Comparison of ENCODE assay signal across 17 cellular contexts in the genomic region with DNA sequence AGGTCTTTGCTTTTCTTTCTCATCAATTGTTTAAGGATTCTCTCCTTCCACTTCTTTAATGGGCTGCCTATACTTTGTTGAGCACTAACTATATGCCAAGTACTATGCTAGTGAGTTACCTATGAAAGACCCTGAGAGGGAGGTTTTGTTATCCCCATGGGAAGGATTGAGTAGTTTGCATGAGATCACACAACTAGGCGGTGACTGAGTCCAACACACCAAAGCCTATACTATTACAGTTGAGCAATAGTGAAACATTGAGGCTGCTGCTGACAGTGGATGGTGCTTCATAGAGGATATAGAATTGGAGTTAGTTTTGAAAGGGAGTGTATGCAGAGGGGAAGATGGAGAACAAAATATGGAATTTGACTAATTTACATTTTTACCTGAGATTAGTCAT.
DNase-seq lines count a peak whose midpoint lies in the region; ATAC-seq lines count a peak whose summit lies in the region.
"Had no signal": no experiment of that assay in that cellular context is flagged by ENCODE, and none has a peak within 500 bp of the region (broad histone marks: within the 10 kb centered on the region; RNA-seq: fewer than 3 reads in every experiment).

No MANE protein-coding gene starts in this region.

- peak; percentile 37 for ATAC-seq in GM18511 (IDR thresholded peaks at IDR 0.05; ENCODE audit: unreplicated experiment)
- peak; percentile 41 for ATAC-seq in GM19023 (IDR thresholded peaks at IDR 0.05; ENCODE audit: unreplicated experiment)
- peak; percentile 53 for ATAC-seq in HG03039 (IDR thresholded peaks at IDR 0.05; ENCODE audit: unreplicated experiment)
- no peak for ATAC-seq in GM21576 (IDR thresholded peaks at IDR 0.05; ENCODE audit: unreplicated experiment)
- ATAC-seq: naive thymus-derived CD4-positive, alpha-beta T cell; PC-3 had no signal

- no peak for DNase-seq in epithelial cell of prostate (ENCODE audit: low read depth, low spot score)
- no peak for DNase-seq in DMS53 (lab: John Stamatoyannopoulos, UW)
- DNase-seq in stimulated activated naive CD4-positive, alpha-beta T cell treated with Interleukin-2 at 50 U/mL for 16 hours (lab: John Stamatoyannopoulos, UW) = no peak
- DNase-seq: activated CD4-positive, alpha-beta T cell treated with anti-CD3 and anti-CD28 coated beads, Interleukin-2, amount 10 ng/mL, durations not matched to agents 7 days and 5 days; C1 segment of cervical spinal cord; DMS153; glutamatergic neuron; naive thymus-derived CD4-positive, alpha-beta T cell; NCI-H2107; NCI-H69; PC-3; stimulated activated CD4-positive, alpha-beta T cell treated with anti-CD3 and anti-CD28 coated beads, Interleukin-15, amount 100 ng/mL, for 24 hours had no signal

- peak overlapping the region; percentile 31 for H3K27ac ChIP-seq in epithelial cell of prostate
- H3K27ac ChIP-seq: testis had no signal
